In the genomic region with DNA sequence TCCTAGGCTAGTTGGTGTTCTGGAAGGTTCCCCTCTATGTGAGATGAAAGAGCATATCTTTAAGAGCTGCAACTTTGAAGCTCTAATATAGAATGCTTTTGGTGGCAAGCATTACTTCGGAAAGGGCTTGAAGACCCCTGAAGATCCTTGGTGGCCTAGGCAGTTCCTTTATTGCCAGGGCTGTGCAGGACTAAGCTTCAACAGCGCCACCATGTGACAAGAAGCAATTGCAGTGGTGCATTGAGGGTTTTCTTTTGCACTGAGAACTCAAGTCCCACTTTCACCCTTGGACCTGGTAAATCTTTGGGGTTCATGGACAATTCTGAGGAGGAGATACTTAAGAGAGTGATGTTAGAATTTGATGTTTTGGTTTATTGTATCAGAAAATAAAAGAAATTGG, we compare ENCODE assay signal across 23 cellular contexts.
DNase-seq lines count a peak whose midpoint lies in the region; ATAC-seq and TF ChIP-seq lines count a peak whose summit lies in the region.
"Had no signal": no experiment of that assay in that cellular context is flagged by ENCODE, and none has a peak within 500 bp of the region (broad histone marks: within the 10 kb centered on the region; RNA-seq: fewer than 3 reads in every experiment).

No MANE protein-coding gene starts in this region.

- peak; percentile 13 for TF ChIP-seq CTCF in astrocyte of the spinal cord (IDR thresholded peaks at IDR 0.05; ENCODE audit: low read depth, low read length)
- TF ChIP-seq CTCF in left ventricle myocardium inferior (IDR thresholded peaks at IDR 0.05; ENCODE audit: borderline replicate concordance) = no peak

- intact Hi-C loops in left ventricle myocardium inferior (cut with micrococcal nuclease) = no loop called here

- H3K4me1 ChIP-seq in Karpas-422 (ENCODE audit: low read length) (no peaks in the 10 kb centered on the region), left ventricle myocardium inferior (peaks cover 43% of the 10 kb centered on the region)
- H3K4me1 ChIP-seq: ascending aorta, BLaER1, colonic mucosa had no signal

- H2AFZ ChIP-seq in Karpas-422 (ENCODE audit: low read length) = no peak overlapping the region

- H3K4me3 ChIP-seq in Karpas-422 (ENCODE audit: low read length) (no peak overlapping the region), astrocyte of the spinal cord (ENCODE audit: low read depth, low read length) (no peak overlapping the region), left ventricle myocardium inferior (no peak overlapping the region)
- H3K4me3 ChIP-seq: ascending aorta, BLaER1, colonic mucosa, MG63 had no signal

- ATAC-seq in left lobe of liver = no peak
- ATAC-seq: activated T-cell treated with anti-CD3 and anti-CD28 coated beads, Interleukin-2, amount 50 U/mL, for 4 hours; natural killer cell had no signal

- H4K20me1 ChIP-seq in Karpas-422 (ENCODE audit: insufficient read depth, low read depth, low read length) = no peaks in the 10 kb centered on the region
- H4K20me1 ChIP-seq: BLaER1 had no signal

- H3K9me2 ChIP-seq in Karpas-422 (replicated peaks; ENCODE audit: insufficient read depth, low read length) = no peaks in the 10 kb centered on the region

- H3K4me2 ChIP-seq in Karpas-422 (ENCODE audit: low read depth, low read length, poor library complexity, severe bottlenecking) = no peak overlapping the region
- H3K4me2 ChIP-seq: BLaER1 had no signal

- DNase-seq in DMS53 (lab: John Stamatoyannopoulos, UW) (peak; percentile 41), DMS53 treated with DMSO at 0.1 percent for 48 hours (lab: John Stamatoyannopoulos, UW; ENCODE audit: unreplicated experiment) (no peak), Karpas-422 (peak; percentile 54), astrocyte of the spinal cord (ENCODE audit: low read depth, low spot score) (no peak), left lobe of liver (ENCODE audit: low spot score) (peak; percentile 11), CD1c-positive myeloid dendritic cell (ENCODE audit: extremely low spot score) (no peak), left ventricle myocardium inferior (no peak)
- DNase-seq in NK-92 treated with Interleukin-12 subunit alpha and Interleukin-12 subunit beta, amount 100 ng/mL, for 24 hours (lab: John Stamatoyannopoulos, UW) = no peak
- DNase-seq: activated CD4-positive, alpha-beta memory T cell treated with anti-CD3 and anti-CD28 coated beads for 36 hours; activated naive CD4-positive, alpha-beta T cell treated with anti-CD3 and anti-CD28 coated beads, Interleukin-2, amount 50 U/mL, for 16 hours; activated T-cell treated with anti-CD3 and anti-CD28 coated beads, Interleukin-2, amount 50 U/mL, for 4 hours; colonic mucosa; foreskin melanocyte; GF-D8; H7; MG63; natural killer cell; NCI-H1694; NCI-H82; small intestine; stimulated activated CD4-positive, alpha-beta T cell treated with anti-CD3 and anti-CD28 coated beads, Interleukin-4, amount 100 ng/mL, for 4 hours had no signal

- H3K9ac ChIP-seq in Karpas-422 (ENCODE audit: low read length) = no peak overlapping the region
- H3K9ac ChIP-seq: BLaER1 had no signal

- no peaks in the 10 kb centered on the region for H3K79me2 ChIP-seq in Karpas-422 (ENCODE audit: low read length)

- H3K27ac ChIP-seq in Karpas-422 (ENCODE audit: low read length) (no peak overlapping the region), left ventricle myocardium inferior (replicated peaks) (no peak overlapping the region)
- H3K27ac ChIP-seq: ascending aorta, BLaER1, colonic mucosa had no signal

- no peaks in the 10 kb centered on the region for H3K36me3 ChIP-seq in Karpas-422 (ENCODE audit: insufficient read depth, low read length)
- H3K36me3 ChIP-seq in left ventricle myocardium inferior = peaks cover 2% of the 10 kb centered on the region
- H3K36me3 ChIP-seq: ascending aorta, BLaER1, colonic mucosa, MG63 had no signal

- in situ Hi-C loops in astrocyte of the spinal cord (cut with HindIII; ENCODE audit: low sequenced_read_pairs) = no loop called here

- H3K9me3 ChIP-seq in Karpas-422 (ENCODE audit: low read length) = peaks cover 12% of the 10 kb centered on the region
- H3K9me3 ChIP-seq in left ventricle myocardium inferior (replicated peaks) = peaks cover 19% of the 10 kb centered on the region
- H3K9me3 ChIP-seq: ascending aorta, colonic mucosa, MG63 had no signal

- H3K27me3 ChIP-seq in Karpas-422 (ENCODE audit: low read length) (peaks cover 3% of the 10 kb centered on the region; the same call in 1 of the 2 replicates), left ventricle myocardium inferior (ENCODE audit: low read depth) (no peaks in the 10 kb centered on the region)
- H3K27me3 ChIP-seq: ascending aorta, BLaER1, colonic mucosa, MG63 had no signal

Comparison
In these comparisons a context has a peak if more than half of its experiments do, and no peak if none do; other contexts are left out.
1. DNase-seq: peak in DMS53 (single experiment), Karpas-422 (single experiment) and left lobe of liver (single experiment); none in DMS53 treated with DMSO at 0.1 percent for 48 hours (single experiment), astrocyte of the spinal cord (single experiment), CD1c-positive myeloid dendritic cell (single experiment), NK-92 treated with Interleukin-12 subunit alpha and Interleukin-12 subunit beta, amount 100 ng/mL, for 24 hours (single experiment) and left ventricle myocardium inferior (single experiment).